ENCODE assay signal across 14 cellular contexts in genomic region chr3:135311699-135312098, GRCh38.
"Had no signal": no experiment of that assay in that cellular context is flagged by ENCODE, and none has a peak within 500 bp of the region (broad histone marks: within the 10 kb centered on the region; RNA-seq: fewer than 3 reads in every experiment).

No MANE protein-coding gene starts in this region.

- H3K9me3 ChIP-seq: psoas muscle, right lobe of liver, transverse colon had no signal

- H3K9ac ChIP-seq: neural progenitor cell had no signal

- H3K4me2 ChIP-seq: neural progenitor cell, smooth muscle cell had no signal

- DNase-seq: activated naive CD4-positive, alpha-beta T cell treated with anti-CD3 and anti-CD28 coated beads, Interleukin-2, amount 10 ng/mL, durations not matched to agents 7 days and 5 days; dorsolateral prefrontal cortex; endodermal cell; psoas muscle; right lobe of liver; stimulated activated CD4-positive, alpha-beta T cell treated with anti-CD3 and anti-CD28 coated beads, Interleukin-4, amount 100 ng/mL, for 4 hours; stimulated activated CD8-positive, alpha-beta memory T cell treated with anti-CD3 and anti-CD28 coated beads, Interleukin-4, amount 100 ng/mL, for 48 hours; stimulated activated naive CD4-positive, alpha-beta T cell treated with Interleukin-2 at 50 U/mL for 16 hours; substantia nigra; transverse colon had no signal

- H3K36me3 ChIP-seq: neural progenitor cell, right lobe of liver, transverse colon had no signal

- H2AFZ ChIP-seq: neural progenitor cell had no signal

- H3K27me3 ChIP-seq: neural progenitor cell, right lobe of liver, transverse colon had no signal

- H3K4me3 ChIP-seq: dorsolateral prefrontal cortex, neural progenitor cell, psoas muscle, right lobe of liver, smooth muscle cell, transverse colon had no signal

- ATAC-seq: activated CD4-positive, CD25-positive, alpha-beta regulatory T cell treated with anti-CD3 and anti-CD28 coated beads, Interleukin-2, amount 50 U/mL, for 24 hours; left lobe of liver; psoas muscle; right lobe of liver had no signal

- H3K27ac ChIP-seq: dorsolateral prefrontal cortex, neural progenitor cell, psoas muscle, right lobe of liver, transverse colon had no signal

- H3K4me1 ChIP-seq: psoas muscle, right lobe of liver, transverse colon had no signal
